Comparison of ENCODE assay signal across 28 cellular contexts in the genomic region with DNA sequence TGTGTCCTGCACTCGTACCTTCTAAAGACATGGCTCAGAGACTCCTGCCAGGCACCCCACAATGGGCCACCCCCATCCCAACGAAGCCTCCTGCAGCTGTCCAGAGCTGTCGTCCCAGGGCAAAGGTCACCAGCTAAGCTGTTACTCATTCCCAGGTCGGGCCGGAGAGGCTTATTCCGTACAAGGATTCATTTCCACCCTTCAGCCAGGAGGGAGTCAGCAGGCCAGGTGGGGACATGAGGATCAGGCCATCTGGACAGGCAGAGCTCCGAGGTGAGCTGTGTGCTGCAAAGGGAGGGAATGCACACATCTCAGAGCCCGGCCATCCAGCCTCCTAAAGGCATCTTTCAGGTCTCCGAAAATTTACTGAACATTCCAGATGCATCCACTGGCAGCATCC.
DNase-seq lines count a peak whose midpoint lies in the region; ATAC-seq and TF ChIP-seq lines count a peak whose summit lies in the region.
"Had no signal": no experiment of that assay in that cellular context is flagged by ENCODE, and none has a peak within 500 bp of the region (broad histone marks: within the 10 kb centered on the region; RNA-seq: fewer than 3 reads in every experiment).

No MANE protein-coding gene starts in this region.

- H3K14ac ChIP-seq in H9 (ENCODE audit: insufficient read depth, low read length), result no peak overlapping the region

- no peak overlapping the region for H3K4ac ChIP-seq in H9 (ENCODE audit: low read depth, low read length)

- H2AFZ ChIP-seq in H9 (ENCODE audit: low read length) (no peak overlapping the region), neural progenitor cell (replicated peaks) (no peak overlapping the region), GM23248 (no peak overlapping the region)

- no CpG with 5 or more reads among the region's 9 CpGs for WGBS in H9 (ENCODE audit: extremely low coverage, insufficient read length, low lambda C conversion rate)
- WGBS in GM23248 (ENCODE audit: low coverage in 1 of 2, low lambda C conversion rate in 2 of 2, missing lambda C conversion rate in 2 of 2), 2 experiments, result 53 to 62% methylated on average over 9 of the region's 9 CpGs

- H3K4me2 ChIP-seq in H9 (ENCODE audit: insufficient read depth, insufficient read length, low read length), result no peak overlapping the region
- peak overlapping the region; percentile 49 for H3K4me2 ChIP-seq in neural progenitor cell
- H3K4me2 ChIP-seq in GM23248 (ENCODE audit: unreplicated experiment), result no peak overlapping the region
- H3K4me2 ChIP-seq: BLaER1 had no signal

- peak; percentile 20 for DNase-seq in H9
- DNase-seq in SJCRH30, result peak; percentile 64 to 69
- DNase-seq in islet precursor cell, result peak; percentile 62
- peak; percentile 68 for DNase-seq in neural progenitor cell (ENCODE audit: low spot score)
- DNase-seq in GM23248, result no peak
- no peak for DNase-seq in NCI-H2196 (lab: John Stamatoyannopoulos, UW; ENCODE audit: unreplicated experiment)
- DNase-seq: activated CD4-positive, alpha-beta T cell treated with anti-CD3 and anti-CD28 coated beads, Interleukin-2, amount 50 U/mL, for 48 hours; activated naive CD4-positive, alpha-beta T cell treated with anti-CD3 and anti-CD28 coated beads for 36 hours; DMS79 treated with DMSO at 0.1 percent for 48 hours; foreskin melanocyte; GF-D8; HFFc6; naive B cell; NCI-H1092; NCI-H1694; NCI-H510A; PC-3; stimulated activated CD4-positive, alpha-beta T cell treated with anti-CD3 and anti-CD28 coated beads, Interleukin-15, amount 100 ng/mL, for 24 hours; T-helper 2 cell; trophoblast cell had no signal

- H3K9me2 ChIP-seq in GM23248 (ENCODE audit: insufficient read depth), result no peaks in the 10 kb centered on the region

- no peak overlapping the region for H2BK5ac ChIP-seq in H9 (ENCODE audit: insufficient read length, low read length)

- no peak overlapping the region for H2BK12ac ChIP-seq in H9 (ENCODE audit: insufficient read length, low read depth, low read length)

- H3K9me3 ChIP-seq in H9 (ENCODE audit: control insufficient read depth, low read depth, low read length), result no peaks in the 10 kb centered on the region
- no peaks in the 10 kb centered on the region for H3K9me3 ChIP-seq in SJCRH30 (replicated peaks)
- H3K9me3 ChIP-seq in neural progenitor cell (ENCODE audit: low read depth), result no peaks in the 10 kb centered on the region
- H3K9me3 ChIP-seq in GM23248 (ENCODE audit: low read depth), result no peaks in the 10 kb centered on the region
- H3K9me3 ChIP-seq: BLaER1 had no signal

- H4K5ac ChIP-seq in H9 (ENCODE audit: insufficient read length, low read depth, low read length), result no peak overlapping the region

- H2BK120ac ChIP-seq in H9 (ENCODE audit: low read depth, low read length, poor library complexity, severe bottlenecking), result no peak overlapping the region

- no peak overlapping the region for H3K4me3 Mint-ChIP-seq in H9
- H3K4me3 Mint-ChIP-seq in neural progenitor cell, result no peak overlapping the region
- H3K4me3 Mint-ChIP-seq: activated naive CD4-positive, alpha-beta T cell treated with anti-CD3 and anti-CD28 coated beads for 36 hours; central memory CD8-positive, alpha-beta T cell; HFFc6; memory B cell; naive B cell; stimulated activated effector memory CD8-positive, alpha-beta T cell treated with anti-CD3 and anti-CD28 coated beads, Interleukin-12 subunit alpha, Interleukin-12 subunit beta, amount 100 ng/mL, for 72 hours had no signal

- H3K36me3 ChIP-seq in SJCRH30 (no peaks in the 10 kb centered on the region), neural progenitor cell (no peaks in the 10 kb centered on the region), GM23248 (ENCODE audit: low read depth) (no peaks in the 10 kb centered on the region)
- H3K36me3 ChIP-seq: BLaER1 had no signal

- no peaks in the 10 kb centered on the region for H3K23me2 ChIP-seq in H9 (ENCODE audit: insufficient read length, low read depth, low read length, poor library complexity, severe bottlenecking)

- no peak overlapping the region for H4K91ac ChIP-seq in H9 (ENCODE audit: insufficient read length, low read depth, low read length)

- H4K20me1 ChIP-seq in H9 (ENCODE audit: control insufficient read depth, insufficient read depth, insufficient read length), result no peaks in the 10 kb centered on the region
- no peaks in the 10 kb centered on the region for H4K20me1 ChIP-seq in neural progenitor cell (ENCODE audit: low read depth)
- no peaks in the 10 kb centered on the region for H4K20me1 ChIP-seq in GM23248 (ENCODE audit: insufficient read depth)
- H4K20me1 ChIP-seq: BLaER1 had no signal

- H3K9me3 Mint-ChIP-seq in H9, result no peaks in the 10 kb centered on the region; a peak in 1 of 5 replicates
- H3K9me3 Mint-ChIP-seq in neural progenitor cell, result no peaks in the 10 kb centered on the region
- H3K9me3 Mint-ChIP-seq: activated naive CD4-positive, alpha-beta T cell treated with anti-CD3 and anti-CD28 coated beads for 36 hours; central memory CD8-positive, alpha-beta T cell; HFFc6; memory B cell; stimulated activated effector memory CD8-positive, alpha-beta T cell treated with anti-CD3 and anti-CD28 coated beads, Interleukin-12 subunit alpha, Interleukin-12 subunit beta, amount 100 ng/mL, for 72 hours had no signal

- H3K9ac ChIP-seq in H9 (ENCODE audit: extremely low read depth, insufficient read length, low read length) (no peak overlapping the region), neural progenitor cell (no peak overlapping the region), GM23248 (no peak overlapping the region)
- H3K9ac ChIP-seq: BLaER1 had no signal

- H3K4me1 ChIP-seq in H9 (ENCODE audit: insufficient read depth, low read length) (no peaks in the 10 kb centered on the region), SJCRH30 (peaks cover 32% of the 10 kb centered on the region), neural progenitor cell (peaks cover 13% of the 10 kb centered on the region), GM23248 (ENCODE audit: insufficient read depth) (no peaks in the 10 kb centered on the region)

- no peak overlapping the region for H3K27ac ChIP-seq in H9 (ENCODE audit: insufficient read length, low read depth, low read length)
- H3K27ac ChIP-seq in SJCRH30, result 0 out of 2 replicates have a peak overlapping the region, but pooled peaks have one; percentile 12
- H3K27ac ChIP-seq in neural progenitor cell, result no peak overlapping the region
- H3K27ac ChIP-seq in GM23248, result no peak overlapping the region
- H3K27ac ChIP-seq: BLaER1 had no signal

- no peak overlapping the region for H2BK15ac ChIP-seq in H9 (ENCODE audit: low read depth, low read length)

- no peak overlapping the region for H2BK20ac ChIP-seq in H9 (ENCODE audit: low read depth, low read length, poor library complexity, severe bottlenecking)

- H3K79me1 ChIP-seq in H9 (ENCODE audit: insufficient read depth, low read depth, low read length, poor library complexity, severe bottlenecking), result no peaks in the 10 kb centered on the region

- no peak for ATAC-seq in GM19452 (IDR thresholded peaks at IDR 0.05; ENCODE audit: unreplicated experiment)
- no peak for ATAC-seq in HG03095 (IDR thresholded peaks at IDR 0.05; ENCODE audit: unreplicated experiment)
- ATAC-seq: activated CD4-positive, CD25-positive, alpha-beta regulatory T cell treated with anti-CD3 and anti-CD28 coated beads, Interleukin-2, amount 50 U/mL, for 24 hours; left lobe of liver; PC-3; stimulated activated effector memory CD8-positive, alpha-beta T cell treated with anti-CD3 and anti-CD28 coated beads, Interleukin-12 subunit alpha, Interleukin-12 subunit beta, amount 100 ng/mL, for 72 hours had no signal

- in situ Hi-C loops in GM23248 (cut with MboI), result no loop called here

- H3K36me3 Mint-ChIP-seq in H9 (ENCODE audit: insufficient read depth in 1 of 3, low read depth in 3 of 3) (no peaks in the 10 kb centered on the region), neural progenitor cell (no peaks in the 10 kb centered on the region)
- H3K36me3 Mint-ChIP-seq: memory B cell; naive B cell; stimulated activated effector memory CD8-positive, alpha-beta T cell treated with anti-CD3 and anti-CD28 coated beads, Interleukin-12 subunit alpha, Interleukin-12 subunit beta, amount 100 ng/mL, for 72 hours had no signal

- no peak overlapping the region for H3K27ac Mint-ChIP-seq in H9
- no peak overlapping the region for H3K27ac Mint-ChIP-seq in neural progenitor cell
- H3K27ac Mint-ChIP-seq: activated naive CD4-positive, alpha-beta T cell treated with anti-CD3 and anti-CD28 coated beads for 36 hours; HFFc6; memory B cell; naive B cell; stimulated activated effector memory CD8-positive, alpha-beta T cell treated with anti-CD3 and anti-CD28 coated beads, Interleukin-12 subunit alpha, Interleukin-12 subunit beta, amount 100 ng/mL, for 72 hours had no signal

- H3K4me1 Mint-ChIP-seq in H9, result peaks cover 7 to 9% of the 10 kb centered on the region in 2 experiments
- peaks cover 29% of the 10 kb centered on the region for H3K4me1 Mint-ChIP-seq in neural progenitor cell
- H3K4me1 Mint-ChIP-seq: central memory CD8-positive, alpha-beta T cell; memory B cell; naive B cell; stimulated activated effector memory CD8-positive, alpha-beta T cell treated with anti-CD3 and anti-CD28 coated beads, Interleukin-12 subunit alpha, Interleukin-12 subunit beta, amount 100 ng/mL, for 72 hours had no signal

- H3K4me3 ChIP-seq in SJCRH30, result no peak overlapping the region
- no peak overlapping the region for H3K4me3 ChIP-seq in neural progenitor cell
- H3K4me3 ChIP-seq in GM23248, result no peak overlapping the region
- H3K4me3 ChIP-seq: BLaER1 had no signal

- H3K27me3 ChIP-seq in H9 (ENCODE audit: insufficient read depth, low read length) (no peaks in the 10 kb centered on the region), SJCRH30 (no peaks in the 10 kb centered on the region), neural progenitor cell (no peaks in the 10 kb centered on the region), GM23248 (replicated peaks; ENCODE audit: insufficient read depth) (no peaks in the 10 kb centered on the region; the same call in 1 of the 2 replicates)
- H3K27me3 ChIP-seq: BLaER1 had no signal

- no peak overlapping the region for H3K23ac ChIP-seq in H9 (ENCODE audit: insufficient read length, low read depth, low read length)

- peaks cover 11% of the 10 kb centered on the region for H3F3A ChIP-seq in neural progenitor cell (ENCODE audit: low read depth)
- no peaks in the 10 kb centered on the region for H3F3A ChIP-seq in GM23248 (ENCODE audit: insufficient read depth)

- H3K56ac ChIP-seq in H9 (ENCODE audit: insufficient read length, low read depth, low read length), result no peak overlapping the region

- H3T11ph ChIP-seq in H9 (ENCODE audit: low read length), result no peak overlapping the region

- no peak overlapping the region for H4K8ac ChIP-seq in H9 (replicated peaks; ENCODE audit: insufficient read length, low read depth, low read length)

- H2AK5ac ChIP-seq in H9 (ENCODE audit: insufficient read length, low read length), result no peak overlapping the region

- H3K27me3 Mint-ChIP-seq in H9 (ENCODE audit: low read depth), result peaks cover 1% of the 10 kb centered on the region; the same call in 1 of the 2 replicates
- peaks cover 7% of the 10 kb centered on the region for H3K27me3 Mint-ChIP-seq in neural progenitor cell (ENCODE audit: insufficient read depth, low read depth)

- TF ChIP-seq CTCF in H9 (conservative IDR thresholded peaks at IDR 0.05) (no peak), neural progenitor cell (IDR thresholded peaks at IDR 0.05) (no peak)

- H3K18ac ChIP-seq in H9 (ENCODE audit: insufficient read length, low read depth, low read length), result no peak overlapping the region

- no peaks in the 10 kb centered on the region for H3K79me2 ChIP-seq in H9 (ENCODE audit: insufficient read depth, low read length)
- H3K79me2 ChIP-seq in neural progenitor cell (ENCODE audit: low read depth), result no peaks in the 10 kb centered on the region
- no peaks in the 10 kb centered on the region for H3K79me2 ChIP-seq in GM23248 (ENCODE audit: insufficient read depth)

Comparison
In these comparisons a context has a peak if more than half of its experiments do, and no peak if none do; other contexts are left out.
1. DNase-seq: peak in H9 (single experiment), SJCRH30 (2 of 2), islet precursor cell (single experiment) and neural progenitor cell (single experiment); none in GM23248 (single experiment) and NCI-H2196 (single experiment).